Comparison of ENCODE assay signal across 1 cellular context in the genomic region with DNA sequence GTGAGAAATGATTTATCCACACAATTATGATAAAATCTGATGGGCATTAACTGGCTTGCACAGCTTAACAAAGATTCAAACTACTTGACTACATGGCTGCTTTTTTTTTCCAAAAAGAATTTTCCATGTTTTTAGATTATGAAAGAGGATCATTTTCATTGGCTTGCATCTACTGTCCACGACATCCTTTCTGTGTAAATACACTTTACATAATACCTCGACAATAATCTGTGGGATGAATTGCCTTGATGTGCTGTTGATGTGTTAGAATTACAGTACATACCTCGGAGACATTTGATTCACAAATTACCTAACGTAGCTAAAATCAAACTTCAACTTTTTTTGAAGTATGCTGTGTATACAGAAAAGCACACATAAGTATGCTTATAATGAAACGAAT.
TF ChIP-seq lines count a peak whose summit lies in the region.

No MANE protein-coding gene starts in this region.

TF ChIP-seq in HCT116, 20 proteins besides CTCF, POLR2A, EP300 and RAD21:
- no peak for TF ChIP-seq POLR2AphosphoS5 (IDR thresholded peaks at IDR 0.05; ENCODE audit: low read depth, low read length)
- TF ChIP-seq FOSL1 (IDR thresholded peaks at IDR 0.05; ENCODE audit: low read depth): no peak
- no peak for TF ChIP-seq EZH2phosphoT487 (IDR thresholded peaks at IDR 0.05; ENCODE audit: borderline replicate concordance)
- TF ChIP-seq, protein P1, sequence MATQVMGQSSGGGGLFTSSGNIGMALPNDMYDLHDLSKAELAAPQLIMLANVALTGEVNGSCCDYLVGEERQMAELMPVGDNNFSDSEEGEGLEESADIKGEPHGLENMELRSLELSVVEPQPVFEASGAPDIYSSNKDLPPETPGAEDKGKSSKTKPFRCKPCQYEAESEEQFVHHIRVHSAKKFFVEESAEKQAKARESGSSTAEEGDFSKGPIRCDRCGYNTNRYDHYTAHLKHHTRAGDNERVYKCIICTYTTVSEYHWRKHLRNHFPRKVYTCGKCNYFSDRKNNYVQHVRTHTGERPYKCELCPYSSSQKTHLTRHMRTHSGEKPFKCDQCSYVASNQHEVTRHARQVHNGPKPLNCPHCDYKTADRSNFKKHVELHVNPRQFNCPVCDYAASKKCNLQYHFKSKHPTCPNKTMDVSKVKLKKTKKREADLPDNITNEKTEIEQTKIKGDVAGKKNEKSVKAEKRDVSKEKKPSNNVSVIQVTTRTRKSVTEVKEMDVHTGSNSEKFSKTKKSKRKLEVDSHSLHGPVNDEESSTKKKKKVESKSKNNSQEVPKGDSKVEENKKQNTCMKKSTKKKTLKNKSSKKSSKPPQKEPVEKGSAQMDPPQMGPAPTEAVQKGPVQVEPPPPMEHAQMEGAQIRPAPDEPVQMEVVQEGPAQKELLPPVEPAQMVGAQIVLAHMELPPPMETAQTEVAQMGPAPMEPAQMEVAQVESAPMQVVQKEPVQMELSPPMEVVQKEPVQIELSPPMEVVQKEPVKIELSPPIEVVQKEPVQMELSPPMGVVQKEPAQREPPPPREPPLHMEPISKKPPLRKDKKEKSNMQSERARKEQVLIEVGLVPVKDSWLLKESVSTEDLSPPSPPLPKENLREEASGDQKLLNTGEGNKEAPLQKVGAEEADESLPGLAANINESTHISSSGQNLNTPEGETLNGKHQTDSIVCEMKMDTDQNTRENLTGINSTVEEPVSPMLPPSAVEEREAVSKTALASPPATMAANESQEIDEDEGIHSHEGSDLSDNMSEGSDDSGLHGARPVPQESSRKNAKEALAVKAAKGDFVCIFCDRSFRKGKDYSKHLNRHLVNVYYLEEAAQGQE (IDR thresholded peaks at IDR 0.05; ENCODE audit: low read depth): no peak
- TF ChIP-seq EGR1 (IDR thresholded peaks at IDR 0.05; ENCODE audit: low read depth): no peak
- TF ChIP-seq SRF (IDR thresholded peaks at IDR 0.05; ENCODE audit: low read depth): no peak
- TF ChIP-seq, protein P2, sequence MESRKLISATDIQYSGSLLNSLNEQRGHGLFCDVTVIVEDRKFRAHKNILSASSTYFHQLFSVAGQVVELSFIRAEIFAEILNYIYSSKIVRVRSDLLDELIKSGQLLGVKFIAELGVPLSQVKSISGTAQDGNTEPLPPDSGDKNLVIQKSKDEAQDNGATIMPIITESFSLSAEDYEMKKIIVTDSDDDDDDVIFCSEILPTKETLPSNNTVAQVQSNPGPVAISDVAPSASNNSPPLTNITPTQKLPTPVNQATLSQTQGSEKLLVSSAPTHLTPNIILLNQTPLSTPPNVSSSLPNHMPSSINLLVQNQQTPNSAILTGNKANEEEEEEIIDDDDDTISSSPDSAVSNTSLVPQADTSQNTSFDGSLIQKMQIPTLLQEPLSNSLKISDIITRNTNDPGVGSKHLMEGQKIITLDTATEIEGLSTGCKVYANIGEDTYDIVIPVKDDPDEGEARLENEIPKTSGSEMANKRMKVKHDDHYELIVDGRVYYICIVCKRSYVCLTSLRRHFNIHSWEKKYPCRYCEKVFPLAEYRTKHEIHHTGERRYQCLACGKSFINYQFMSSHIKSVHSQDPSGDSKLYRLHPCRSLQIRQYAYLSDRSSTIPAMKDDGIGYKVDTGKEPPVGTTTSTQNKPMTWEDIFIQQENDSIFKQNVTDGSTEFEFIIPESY (IDR thresholded peaks at IDR 0.05; ENCODE audit: extremely low read depth, insufficient replicate concordance, low read length): no peak
- no peak for TF ChIP-seq ELF1 (IDR thresholded peaks at IDR 0.05; ENCODE audit: borderline replicate concordance, low read depth)
- TF ChIP-seq, protein P3, sequence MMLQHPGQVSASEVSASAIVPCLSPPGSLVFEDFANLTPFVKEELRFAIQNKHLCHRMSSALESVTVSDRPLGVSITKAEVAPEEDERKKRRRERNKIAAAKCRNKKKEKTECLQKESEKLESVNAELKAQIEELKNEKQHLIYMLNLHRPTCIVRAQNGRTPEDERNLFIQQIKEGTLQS (IDR thresholded peaks at IDR 0.05): no peak
